8 cellular contexts compared by ENCODE assay signal in genomic region chr5:126777257-126777973, GRCh38. TPM values are rescaled to one million over a fixed set of nuclear protein-coding genes. Genes with fewer than 3 reads are reported as not detected.
DNase-seq lines count a peak whose midpoint lies in the region; ATAC-seq and TF ChIP-seq lines count a peak whose summit lies in the region.

No MANE protein-coding gene starts in this region.

- H2BK120ac ChIP-seq in trophoblast cell (ENCODE audit: insufficient read depth, low read length, poor library complexity): peak overlapping the region; percentile 67

- H3K4me1 Mint-ChIP-seq in activated naive CD8-positive, alpha-beta T cell treated with anti-CD3 and anti-CD28 coated beads, Interleukin-2, amount 50 U/mL, for 24 hours: peaks cover 34% of the 10 kb centered on the region

- peak overlapping the region; percentile 71 for H4K12ac ChIP-seq in trophoblast cell (ENCODE audit: low read depth, low read length)

- intact Hi-C loops in heart right ventricle (cut with DNase I): loop anchor here in 5 of 10 donors (2.0 to 5.0 kb wide), 3 partner anchors 101 to 120 kb away; no protein-coding TSS in a partner anchor

- no peak for DNase-seq in SK-N-MC (ENCODE audit: low read depth, low spot score)
- peak; percentile 53 for DNase-seq in activated naive CD8-positive, alpha-beta T cell treated with anti-CD3 and anti-CD28 coated beads, Interleukin-2, amount 50 U/mL, for 24 hours
- DNase-seq in heart right ventricle: peak; percentile 17 to 47
- peak; percentile 71 to 80 for DNase-seq in trophoblast cell
- peak; percentile 68 to 94 for DNase-seq in upper lobe of left lung

- H3K4me3 Mint-ChIP-seq in activated naive CD8-positive, alpha-beta T cell treated with anti-CD3 and anti-CD28 coated beads, Interleukin-2, amount 50 U/mL, for 24 hours: peak overlapping the region; percentile 93

- peaks cover 30% of the 10 kb centered on the region for H3K36me3 ChIP-seq in SK-N-MC (ENCODE audit: insufficient read depth, low read length)
- no peaks in the 10 kb centered on the region for H3K36me3 ChIP-seq in heart right ventricle
- H3K36me3 ChIP-seq in trophoblast cell (ENCODE audit: control insufficient read depth in 1 of 2, insufficient read depth in 2 of 2, low read length in 2 of 2): peaks cover 2 to 3% of the 10 kb centered on the region in 2 experiments
- no peaks in the 10 kb centered on the region for H3K36me3 ChIP-seq in upper lobe of left lung

- H3K9ac ChIP-seq in SK-N-MC (ENCODE audit: insufficient read length): peak overlapping the region; percentile 96
- peak overlapping the region; percentile 98 for H3K9ac ChIP-seq in trophoblast cell (ENCODE audit: low read length)

- H2AK5ac ChIP-seq in trophoblast cell (ENCODE audit: low read length): peak overlapping the region; percentile 26

- no peaks in the 10 kb centered on the region for H3K9me3 Mint-ChIP-seq in activated naive CD8-positive, alpha-beta T cell treated with anti-CD3 and anti-CD28 coated beads, Interleukin-2, amount 50 U/mL, for 24 hours

- H3K27me3 Mint-ChIP-seq in activated naive CD8-positive, alpha-beta T cell treated with anti-CD3 and anti-CD28 coated beads, Interleukin-2, amount 50 U/mL, for 24 hours: peaks cover 1% of the 10 kb centered on the region

- H3K27ac ChIP-seq in 22Rv1 (peak overlapping the region; percentile 99), SK-N-MC (peak overlapping the region; percentile 91), heart right ventricle (peak overlapping the region; percentile 36 to 92 (median 84)), trophoblast cell (ENCODE audit: low read depth, low read length) (peak overlapping the region; percentile 89), upper lobe of left lung (peak overlapping the region; percentile 90 to 96 (median 94))

- H4K8ac ChIP-seq in trophoblast cell (ENCODE audit: low read depth, low read length): peak overlapping the region; percentile 88

- no peak overlapping the region for H3K23ac ChIP-seq in trophoblast cell (ENCODE audit: low read length)

- H3K36me3 Mint-ChIP-seq in activated naive CD8-positive, alpha-beta T cell treated with anti-CD3 and anti-CD28 coated beads, Interleukin-2, amount 50 U/mL, for 24 hours (ENCODE audit: low read depth): peaks cover 35% of the 10 kb centered on the region

- no peak overlapping the region for H2BK12ac ChIP-seq in trophoblast cell (ENCODE audit: low read length)

- H3K14ac ChIP-seq in trophoblast cell (ENCODE audit: low read length): peak overlapping the region; percentile 94

- TF ChIP-seq POLR2A in upper lobe of left lung (IDR thresholded peaks at IDR 0.05): no peak

- no peaks in the 10 kb centered on the region for H3K27me3 ChIP-seq in heart right ventricle
- no peaks in the 10 kb centered on the region for H3K27me3 ChIP-seq in trophoblast cell (ENCODE audit: insufficient read depth, low read length)
- no peaks in the 10 kb centered on the region for H3K27me3 ChIP-seq in upper lobe of left lung

- TF ChIP-seq CTCF in 22Rv1 (IDR thresholded peaks at IDR 0.05) (no peak), GM12875 (IDR thresholded peaks at IDR 0.05; ENCODE audit: borderline replicate concordance, insufficient read depth, low read depth, low read length) (0 out of 2 replicates have a peak, but pooled peaks have one; percentile 5), heart right ventricle (IDR thresholded peaks at IDR 0.05) (peak in 2 of 9 donors; percentile 19 to 30), upper lobe of left lung (IDR thresholded peaks at IDR 0.05) (peak in 4 of 6 experiments; percentile 8 to 42 (median 23))

- no peak for TF ChIP-seq EP300 in upper lobe of left lung (IDR thresholded peaks at IDR 0.05)

- H3K4me3 ChIP-seq in GM12875 (ENCODE audit: low read depth, low read length) (peak overlapping the region; percentile 98), SK-N-MC (peak overlapping the region; percentile 95), heart right ventricle (peak overlapping the region; percentile 53 to 90 (median 74)), trophoblast cell (ENCODE audit: low read depth, low read length) (peak overlapping the region; percentile 91), upper lobe of left lung (peak overlapping the region; percentile 43 to 91 (median 70))

- peak overlapping the region; percentile 99 for H3K4me2 ChIP-seq in trophoblast cell (ENCODE audit: low read length)

- H3K4ac ChIP-seq in trophoblast cell (ENCODE audit: low read depth, low read length): peak overlapping the region; percentile 65

- H3K9me3 ChIP-seq in SK-N-MC (ENCODE audit: low read depth, low read length) (no peaks in the 10 kb centered on the region), heart right ventricle (no peaks in the 10 kb centered on the region), trophoblast cell (ENCODE audit: insufficient read depth, low read depth, low read length) (no peaks in the 10 kb centered on the region), upper lobe of left lung (no peaks in the 10 kb centered on the region)

- H3K4me1 ChIP-seq in heart right ventricle (peaks cover 0 to 36% (median 17%) of the 10 kb centered on the region in 9 donors), trophoblast cell (ENCODE audit: control insufficient read depth in 1 of 2, insufficient read depth in 2 of 2, low read length in 2 of 2) (peaks cover 5 to 6% of the 10 kb centered on the region in 2 experiments), upper lobe of left lung (peaks cover 13 to 30% (median 15%) of the 10 kb centered on the region in 4 donors)

- peak overlapping the region; percentile 84 for H2BK5ac ChIP-seq in trophoblast cell (ENCODE audit: low read depth, low read length, poor library complexity)

- peak overlapping the region; percentile 98 for H3K27ac Mint-ChIP-seq in activated naive CD8-positive, alpha-beta T cell treated with anti-CD3 and anti-CD28 coated beads, Interleukin-2, amount 50 U/mL, for 24 hours

- H3K79me1 ChIP-seq in trophoblast cell (ENCODE audit: low read length): peaks cover 14% of the 10 kb centered on the region

- peak overlapping the region; percentile 90 for H4K91ac ChIP-seq in trophoblast cell (ENCODE audit: low read depth, low read length)

- 0 to 1% methylated on average over 91 to 93 of the region's 93 CpGs for WGBS in heart right ventricle, 2 donors
- WGBS in trophoblast cell (ENCODE audit: extremely low coverage, insufficient coverage, insufficient read length): no CpG with 5 or more reads among the region's 93 CpGs
- 0 to 1% methylated on average over 12 to 79 of the region's 93 CpGs for WGBS in upper lobe of left lung, 2 donors

- peak overlapping the region; percentile 80 for H2AFZ ChIP-seq in trophoblast cell (ENCODE audit: insufficient read depth, low read length, poor library complexity)

- peak overlapping the region; percentile 89 for H3K18ac ChIP-seq in trophoblast cell (ENCODE audit: low read length)

- ATAC-seq in HG03280 (IDR thresholded peaks at IDR 0.05; ENCODE audit: unreplicated experiment) (peak; percentile 21), heart right ventricle (peak in 6 of 8 donors; percentile 4 to 44 (median 30)), upper lobe of left lung (ENCODE audit: low FRiP score in 2 of 2) (peak; percentile 60 to 75)
- ATAC-seq in activated naive CD8-positive, alpha-beta T cell treated with anti-CD3 and anti-CD28 coated beads, Interleukin-2, amount 50 U/mL, for 24 hours: peak; percentile 7

- H3K79me2 ChIP-seq in trophoblast cell (ENCODE audit: control insufficient read depth, insufficient read depth, low read length, poor library complexity): peaks cover 26% of the 10 kb centered on the region

RNA-seq across cellular contexts. Expression of gene LMNB1, which starts 0.5 kb away (rescaled TPM):
- total RNA-seq in heart right ventricle (10 to 100 TPM in 1 of 10 donors, 1 to 10 TPM in 7, under 1 TPM in 2; 0.78 to 14.7 (median 1.4) TPM), upper lobe of left lung (10 to 100 TPM; 11.1 to 18.5 (median 15.9) TPM)
- 1 to 10 TPM; 1.0 to 1.5 TPM for polyA plus RNA-seq in heart right ventricle
- 86.1 and 91.8 TPM in 2 replicates for polyA plus RNA-seq in trophoblast cell (2013)

Comparison
In these comparisons a context has a peak if more than half of its experiments do, and no peak if none do; other contexts are left out.
1. ATAC-seq: peak in every context shown above with its lines; median percentile 68 in upper lobe of left lung; 30 in heart right ventricle; 21 in HG03280; 7 in activated naive CD8-positive, alpha-beta T cell treated with anti-CD3 and anti-CD28 coated beads, Interleukin-2, amount 50 U/mL, for 24 hours.